In the genomic region with DNA sequence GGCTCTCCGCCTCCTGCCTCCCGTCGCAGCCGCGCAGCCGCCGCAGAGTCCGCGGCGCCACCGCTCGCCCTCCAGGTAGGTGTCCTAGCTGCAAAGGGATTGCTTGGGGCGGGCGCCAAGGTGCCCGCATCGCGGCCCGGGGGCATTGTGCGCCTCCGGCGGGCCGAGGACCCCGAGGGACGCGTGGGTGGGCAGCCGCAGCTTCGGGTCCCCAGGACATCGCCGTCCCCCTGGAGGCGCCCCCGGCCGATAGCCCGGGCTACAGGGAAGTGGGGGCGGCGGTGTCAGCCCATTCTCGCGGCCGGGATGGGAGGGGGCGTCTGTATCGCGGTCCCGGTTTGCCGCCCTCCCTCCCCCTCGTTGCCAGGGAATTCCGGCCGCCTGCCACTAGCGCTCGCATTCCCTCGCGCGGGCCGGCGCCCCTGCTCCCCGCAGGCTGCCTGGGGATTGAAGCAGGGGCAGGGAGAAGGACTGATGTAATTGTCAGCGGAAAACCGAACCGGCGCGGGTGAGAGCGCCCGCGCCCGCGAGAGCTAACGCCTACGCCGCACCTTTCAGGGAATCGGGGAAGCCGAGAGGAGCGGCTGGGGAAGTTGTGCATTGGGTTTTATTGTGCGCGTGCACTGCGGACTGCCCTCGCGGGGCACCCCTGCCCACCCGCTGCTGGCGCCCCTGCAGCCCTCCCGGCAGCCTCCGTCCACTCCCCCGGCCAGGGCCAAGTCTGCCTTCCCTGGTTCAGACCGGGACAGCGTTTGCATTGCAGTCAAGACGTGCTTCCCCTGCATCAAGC, we compare ENCODE assay signal across 8 cellular contexts. TPM values are rescaled to one million over a fixed set of nuclear protein-coding genes. Genes with fewer than 3 reads are reported as not detected.
DNase-seq lines count a peak whose midpoint lies in the region; ATAC-seq and TF ChIP-seq lines count a peak whose summit lies in the region.

No MANE protein-coding gene starts in this region.

- peak overlapping the region; percentile 77 for H3K4me3 Mint-ChIP-seq in activated naive CD8-positive, alpha-beta T cell

- no peak overlapping the region for H3K27ac Mint-ChIP-seq in activated naive CD8-positive, alpha-beta T cell

- no peaks in the 10 kb centered on the region for H3K36me3 Mint-ChIP-seq in activated naive CD8-positive, alpha-beta T cell

- no peaks in the 10 kb centered on the region for H3K36me3 ChIP-seq in neutrophil

- no peak for TF ChIP-seq CTCF in neutrophil (IDR thresholded peaks at IDR 0.05)

- peak overlapping the region; percentile 46 to 60 for H3K4me3 ChIP-seq in neutrophil (ENCODE audit: low read depth in 1 of 2, low read length in 1 of 2)

- H3K27me3 Mint-ChIP-seq in activated naive CD8-positive, alpha-beta T cell = peaks cover 37% of the 10 kb centered on the region

- DNase-seq in NCI-H82 (lab: John Stamatoyannopoulos, UW) (peak; percentile 83), NCI-H82 treated with DMSO at 0.1 percent for 48 hours (lab: John Stamatoyannopoulos, UW; ENCODE audit: unreplicated experiment) (no peak), NCI-H460 (ENCODE audit: extremely low read depth, low read depth) (peak; percentile 35), head of caudate nucleus (peak in 41 of 42 donors; percentile 37 to 80 (median 64))

- no peak overlapping the region for H3K27ac ChIP-seq in neutrophil

- peaks cover 11% of the 10 kb centered on the region for H3K4me1 Mint-ChIP-seq in activated naive CD8-positive, alpha-beta T cell (ENCODE audit: low read depth)

- H3K9me3 ChIP-seq in neutrophil = no peaks in the 10 kb centered on the region

- peaks cover 93% of the 10 kb centered on the region for H3K27me3 ChIP-seq in neutrophil

- intact Hi-C loops in head of caudate nucleus (cut with DNase I) = loop anchor here (10.0 kb wide), 1 partner anchor 50 kb away; no protein-coding TSS in a partner anchor

- ATAC-seq in HG02870 (IDR thresholded peaks at IDR 0.05; ENCODE audit: unreplicated experiment) (peak; percentile 20), HG03469 (IDR thresholded peaks at IDR 0.05; ENCODE audit: unreplicated experiment) (no peak)

- peaks cover 17 to 21% of the 10 kb centered on the region in 2 experiments for H3K4me1 ChIP-seq in neutrophil (ENCODE audit: control insufficient read depth in 1 of 2, insufficient read depth in 1 of 2, low read depth in 1 of 2, low read length in 1 of 2)

- no peaks in the 10 kb centered on the region for H3K9me3 Mint-ChIP-seq in activated naive CD8-positive, alpha-beta T cell (ENCODE audit: low read depth)

RNA-seq across cellular contexts. Expression of a gene that starts 0.5 kb away (rescaled TPM):
- 9.6 and 11.9 TPM in 2 replicates for total RNA-seq in NCI-H460 (2014; rRNA removed; shearing (Covaris generic))
- 5.6 and 9.9 TPM in 2 replicates for polyA plus RNA-seq in NCI-H460 (2014; cell fraction: nucleus; rRNA removed)
